ENCODE assay signal across 1 cellular context in genomic region chr15:38147246-38147645, GRCh38.
TF ChIP-seq lines count a peak whose summit lies in the region.

No MANE protein-coding gene starts in this region.

TF ChIP-seq in GM23338, 12 proteins besides CTCF, POLR2A, EP300 and RAD21 (continued from another document):
- TF ChIP-seq REST (IDR thresholded peaks at IDR 0.05; ENCODE audit: unreplicated experiment): no peak
- no peak for TF ChIP-seq EZH2phosphoT487 (IDR thresholded peaks at IDR 0.05; ENCODE audit: unreplicated experiment)
- TF ChIP-seq CREB1 (CRISPR knock-in tag; IDR thresholded peaks at IDR 0.05; ENCODE audit: low read depth): no peak
- no peak for TF ChIP-seq ETS1 (IDR thresholded peaks at IDR 0.05)
- TF ChIP-seq ZNF462 (CRISPR knock-in tag; IDR thresholded peaks at IDR 0.05): no peak
- no peak for TF ChIP-seq NANOG (IDR thresholded peaks at IDR 0.05; ENCODE audit: borderline replicate concordance)
